In the genomic region with DNA sequence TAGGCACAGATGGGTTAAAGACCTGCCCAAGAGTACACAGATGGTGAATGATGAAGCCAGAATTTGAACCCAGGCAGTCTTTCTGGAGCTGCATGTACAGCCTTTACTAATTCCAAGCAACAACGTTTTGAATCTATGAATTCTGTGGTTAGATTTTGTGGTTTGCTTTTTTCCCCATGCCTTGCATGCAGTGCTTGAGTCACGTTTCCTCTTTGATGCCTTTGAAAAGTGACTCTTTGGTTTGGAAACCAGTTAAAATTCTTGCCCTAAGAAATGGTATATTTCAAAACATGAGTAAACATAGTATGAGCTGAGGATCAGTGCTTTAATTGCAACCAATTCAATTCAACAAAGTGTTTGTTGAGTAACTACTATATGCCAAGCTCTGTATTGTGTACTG, we compare ENCODE assay signal across 8 cellular contexts. TPM values are rescaled to one million over a fixed set of nuclear protein-coding genes. Genes with fewer than 3 reads are reported as not detected.
DNase-seq lines count a peak whose midpoint lies in the region; ATAC-seq, FAIRE-seq and TF ChIP-seq lines count a peak whose summit lies in the region.
"Had no signal": no experiment of that assay in that cellular context is flagged by ENCODE, and none has a peak within 500 bp of the region (broad histone marks: within the 10 kb centered on the region; RNA-seq: fewer than 3 reads in every experiment).

No MANE protein-coding gene starts in this region.

- H3K36me3 Mint-ChIP-seq in chondrocyte (ENCODE audit: low read depth) = no peaks in the 10 kb centered on the region

- peaks cover 2% of the 10 kb centered on the region for H3K27me3 Mint-ChIP-seq in chondrocyte (ENCODE audit: low read depth)

- DNase-seq in H4 (ENCODE audit: low spot score) (peak; percentile 47), RCC 7860 (ENCODE audit: low spot score) (peak; percentile 64), amniotic epithelial cell (ENCODE audit: low read depth) (peak; percentile 93), NCI-H1436 (lab: John Stamatoyannopoulos, UW) (no peak), chondrocyte (ENCODE audit: low spot score) (no peak)
- peak; percentile 37 for DNase-seq in stimulated activated CD4-positive, alpha-beta T cell treated with anti-CD3 and anti-CD28 coated beads, Interleukin-1b, Interleukin-23, amount 100 ng/mL, for 48 hours
- DNase-seq: NCI-H1694 treated with DMSO at 0.1 percent for 48 hours had no signal

- no peak for TF ChIP-seq CTCF in chondrocyte (IDR thresholded peaks at IDR 0.05)

- no peak overlapping the region for H3K4me3 Mint-ChIP-seq in chondrocyte (ENCODE audit: unreplicated experiment)

- FAIRE-seq in RCC 7860 (lab: Jason Lieb, UNC) = peak; percentile 91

- no peak for ATAC-seq in GM18870 (IDR thresholded peaks at IDR 0.05; ENCODE audit: unreplicated experiment)

- H3K27ac Mint-ChIP-seq in chondrocyte (ENCODE audit: unreplicated experiment) = no peak overlapping the region

- H3K9me3 Mint-ChIP-seq in chondrocyte (ENCODE audit: low read depth) = no peaks in the 10 kb centered on the region

- H3K4me1 Mint-ChIP-seq in chondrocyte (ENCODE audit: low read depth) = peaks cover 4% of the 10 kb centered on the region

RNA-seq across cellular contexts. Expression of a gene that starts 48.2 kb away (rescaled TPM):
- 16.9 and 23.1 TPM in 2 replicates for total RNA-seq in H4 (2014; rRNA removed; shearing (Covaris generic))
- 31.9 to 32.6 TPM (median 32.5 TPM) in 3 replicates for total RNA-seq in chondrocyte

Comparison
In these comparisons a context has a peak if more than half of its experiments do, and no peak if none do; other contexts are left out.
1. DNase-seq: peak in H4 (single experiment), RCC 7860 (single experiment), amniotic epithelial cell (single experiment) and stimulated activated CD4-positive, alpha-beta T cell treated with anti-CD3 and anti-CD28 coated beads, Interleukin-1b, Interleukin-23, amount 100 ng/mL, for 48 hours (single experiment); none in NCI-H1436 (single experiment) and chondrocyte (single experiment).